In the genomic region with DNA sequence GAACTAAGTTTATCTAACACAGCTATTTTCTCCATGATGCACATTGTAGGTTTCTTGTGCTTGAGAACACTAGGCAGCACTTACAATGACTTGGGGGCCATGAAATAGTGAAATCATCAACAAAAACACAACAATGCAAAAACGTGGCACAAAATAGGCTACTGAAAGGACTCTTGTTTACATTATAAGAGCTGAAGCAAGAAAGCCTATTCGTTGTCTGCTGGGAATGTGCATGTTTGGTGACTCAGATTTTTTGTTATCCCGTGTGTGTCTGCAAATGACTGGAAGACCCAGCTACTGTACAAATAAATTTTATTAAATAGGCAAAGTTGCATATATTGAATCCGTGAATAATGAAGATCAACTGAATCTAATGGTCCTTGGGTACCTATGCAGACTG, we compare ENCODE assay signal across 16 cellular contexts.
DNase-seq lines count a peak whose midpoint lies in the region; ATAC-seq, FAIRE-seq and TF ChIP-seq lines count a peak whose summit lies in the region.
"Had no signal": no experiment of that assay in that cellular context is flagged by ENCODE, and none has a peak within 500 bp of the region (broad histone marks: within the 10 kb centered on the region; RNA-seq: fewer than 3 reads in every experiment).

No MANE protein-coding gene starts in this region.

- no peaks in the 10 kb centered on the region for H3K4me1 Mint-ChIP-seq in mesothelial cell of epicardium

- FAIRE-seq in HTR-8/SVneo (lab: Jason Lieb, UNC), result no peak

- H3K4me1 ChIP-seq in SK-N-SH (ENCODE audit: control insufficient read depth in 1 of 2, insufficient read depth in 2 of 2, low read depth in 1 of 2, low read length in 1 of 2), result peaks cover 0 to 7% of the 10 kb centered on the region in 2 experiments; a peak in 1 of 4 replicates

- ATAC-seq in GM21515 (IDR thresholded peaks at IDR 0.05; ENCODE audit: unreplicated experiment), result no peak
- ATAC-seq: activated naive CD8-positive, alpha-beta T cell treated with anti-CD3 and anti-CD28 coated beads, Interleukin-2, amount 50 U/mL, for 24 hours; heart left ventricle had no signal

- POLR2A ChIA-PET in SK-N-SH (lab: Yijun Ruan, JAX), result no interaction called here

- no peak overlapping the region for H3K27ac Mint-ChIP-seq in mesothelial cell of epicardium
- H3K27ac Mint-ChIP-seq: activated naive CD8-positive, alpha-beta T cell treated with anti-CD3 and anti-CD28 coated beads, Interleukin-2, amount 50 U/mL, for 24 hours; CD14-positive monocyte had no signal

- H3K27ac ChIP-seq in SK-N-SH (ENCODE audit: low read depth in 2 of 2, low read length in 1 of 2), result peak overlapping the region in 1 of 2 experiments; percentile 9; a peak in 1 of 4 replicates
- H3K27ac ChIP-seq: heart left ventricle had no signal

- H3K79me2 ChIP-seq in SK-N-SH (ENCODE audit: insufficient read depth), result peaks cover 91% of the 10 kb centered on the region

- CTCF ChIA-PET in SK-N-SH (lab: Yijun Ruan, JAX), result interaction anchor here (1.0 kb wide), 1 partner anchor 524 kb away, joined by 3 read pairs; no protein-coding TSS in a partner anchor

- 61% methylated on average over 4 of the region's 4 CpGs for WGBS in SK-N-SH (ENCODE audit: low lambda C conversion rate)

- H3K4me3 Mint-ChIP-seq in mesothelial cell of epicardium, result no peak overlapping the region
- H3K4me3 Mint-ChIP-seq: activated naive CD8-positive, alpha-beta T cell treated with anti-CD3 and anti-CD28 coated beads, Interleukin-2, amount 50 U/mL, for 24 hours; CD14-positive monocyte had no signal

- H4K20me1 ChIP-seq in SK-N-SH (ENCODE audit: insufficient read depth), result peaks cover 8% of the 10 kb centered on the region; the same call in 1 of the 2 replicates

- H3K4me3 ChIP-seq in cardiac fibroblast (replicated peaks in 1 of 2; ENCODE audit: low read depth in 2 of 2, low read length in 2 of 2), result no peak overlapping the region
- no peak overlapping the region for H3K4me3 ChIP-seq in SK-N-SH (ENCODE audit: low read depth in 2 of 2, low read length in 1 of 2)
- H3K4me3 ChIP-seq: heart left ventricle had no signal

- peaks cover 12% of the 10 kb centered on the region for H3K36me3 Mint-ChIP-seq in mesothelial cell of epicardium

- TF ChIP-seq CTCF in AG09319 (IDR thresholded peaks at IDR 0.05; ENCODE audit: low read depth, low read length) (no peak), cardiac fibroblast (IDR thresholded peaks at IDR 0.05; ENCODE audit: low read depth, low read length) (no peak), SK-N-SH (IDR thresholded peaks at IDR 0.05) (no peak), mesothelial cell of epicardium (IDR thresholded peaks at IDR 0.05; ENCODE audit: unreplicated experiment) (no peak)

- no peaks in the 10 kb centered on the region for H3K9me3 Mint-ChIP-seq in mesothelial cell of epicardium
- H3K9me3 Mint-ChIP-seq: activated naive CD8-positive, alpha-beta T cell treated with anti-CD3 and anti-CD28 coated beads, Interleukin-2, amount 50 U/mL, for 24 hours had no signal

- H3K9me3 ChIP-seq in SK-N-SH, result no peaks in the 10 kb centered on the region
- H3K9me3 ChIP-seq: heart left ventricle had no signal

- TF ChIP-seq EP300 in SK-N-SH (IDR thresholded peaks at IDR 0.05; ENCODE audit: borderline replicate concordance in 1 of 2, low read depth in 1 of 2, low read length in 1 of 2), result no peak

- no peaks in the 10 kb centered on the region for H3K27me3 ChIP-seq in SK-N-SH (ENCODE audit: insufficient read depth)
- H3K27me3 ChIP-seq: heart left ventricle had no signal

- DNase-seq in AG09319 (ENCODE audit: extremely low read depth, low read depth) (peak; percentile 44), HTR-8/SVneo (ENCODE audit: insufficient read length, low spot score) (peak; percentile 7), cardiac fibroblast (ENCODE audit: low read depth in 2 of 2) (peak; percentile 51 to 93), hepatic stellate cell (ENCODE audit: low spot score) (peak; percentile 26), SK-N-SH (no peak), mesothelial cell of epicardium (ENCODE audit: low spot score in 2 of 2, unreplicated experiment in 2 of 2) (no peak), OCI-M2 (lab: John Stamatoyannopoulos, UW; ENCODE audit: unreplicated experiment) (no peak)
- DNase-seq: activated naive CD8-positive, alpha-beta T cell treated with anti-CD3 and anti-CD28 coated beads, Interleukin-2, amount 50 U/mL, for 24 hours; DND-41; effector CD8-positive, alpha-beta T cell; heart left ventricle; NCI-H1417 treated with DMSO at 0.1 percent for 48 hours; OCI-M1; stimulated activated CD4-positive, alpha-beta T cell treated with anti-CD3 and anti-CD28 coated beads, Interleukin-2, amount 100 ng/mL, for 24 hours had no signal

- no peak for TF ChIP-seq RAD21 in SK-N-SH (IDR thresholded peaks at IDR 0.05; ENCODE audit: low read length)

- H3K9me2 ChIP-seq in SK-N-SH, result no peaks in the 10 kb centered on the region

- H3K9ac ChIP-seq in SK-N-SH, result no peak overlapping the region

- H3K4me2 ChIP-seq in SK-N-SH, result no peak overlapping the region; the same call in 1 of the 2 replicates

- no peaks in the 10 kb centered on the region for H3K27me3 Mint-ChIP-seq in mesothelial cell of epicardium (ENCODE audit: low read depth)
- H3K27me3 Mint-ChIP-seq: activated naive CD8-positive, alpha-beta T cell treated with anti-CD3 and anti-CD28 coated beads, Interleukin-2, amount 50 U/mL, for 24 hours had no signal

- H3F3A ChIP-seq in SK-N-SH (replicated peaks; ENCODE audit: insufficient read depth), result peaks cover 8% of the 10 kb centered on the region

- H3K36me3 ChIP-seq in SK-N-SH (replicated peaks in 1 of 2; ENCODE audit: control insufficient read depth in 1 of 2, insufficient read depth in 2 of 2, low read length in 1 of 2), result no peaks in the 10 kb centered on the region
- H3K36me3 ChIP-seq: heart left ventricle had no signal

- H2AFZ ChIP-seq in SK-N-SH (ENCODE audit: low read depth), result no peak overlapping the region

TF ChIP-seq in SK-N-SH, 30 proteins besides CTCF, POLR2A, EP300 and RAD21:
- TF ChIP-seq USF1 (IDR thresholded peaks at IDR 0.05; ENCODE audit: borderline replicate concordance, low read depth), result no peak
- TF ChIP-seq, protein P1, sequence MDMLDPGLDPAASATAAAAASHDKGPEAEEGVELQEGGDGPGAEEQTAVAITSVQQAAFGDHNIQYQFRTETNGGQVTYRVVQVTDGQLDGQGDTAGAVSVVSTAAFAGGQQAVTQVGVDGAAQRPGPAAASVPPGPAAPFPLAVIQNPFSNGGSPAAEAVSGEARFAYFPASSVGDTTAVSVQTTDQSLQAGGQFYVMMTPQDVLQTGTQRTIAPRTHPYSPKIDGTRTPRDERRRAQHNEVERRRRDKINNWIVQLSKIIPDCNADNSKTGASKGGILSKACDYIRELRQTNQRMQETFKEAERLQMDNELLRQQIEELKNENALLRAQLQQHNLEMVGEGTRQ (IDR thresholded peaks at IDR 0.05; ENCODE audit: borderline replicate concordance, low read depth, low read length), result no peak
- no peak for TF ChIP-seq RXRA (IDR thresholded peaks at IDR 0.05; ENCODE audit: borderline replicate concordance, low read depth)

Comparison
In these comparisons a context has a peak if more than half of its experiments do, and no peak if none do; other contexts are left out.
1. DNase-seq: peak in AG09319 (single experiment), HTR-8/SVneo (single experiment), cardiac fibroblast (2 of 2) and hepatic stellate cell (single experiment); none in SK-N-SH (single experiment), mesothelial cell of epicardium (0 of 2) and OCI-M2 (single experiment).